In the genomic region with DNA sequence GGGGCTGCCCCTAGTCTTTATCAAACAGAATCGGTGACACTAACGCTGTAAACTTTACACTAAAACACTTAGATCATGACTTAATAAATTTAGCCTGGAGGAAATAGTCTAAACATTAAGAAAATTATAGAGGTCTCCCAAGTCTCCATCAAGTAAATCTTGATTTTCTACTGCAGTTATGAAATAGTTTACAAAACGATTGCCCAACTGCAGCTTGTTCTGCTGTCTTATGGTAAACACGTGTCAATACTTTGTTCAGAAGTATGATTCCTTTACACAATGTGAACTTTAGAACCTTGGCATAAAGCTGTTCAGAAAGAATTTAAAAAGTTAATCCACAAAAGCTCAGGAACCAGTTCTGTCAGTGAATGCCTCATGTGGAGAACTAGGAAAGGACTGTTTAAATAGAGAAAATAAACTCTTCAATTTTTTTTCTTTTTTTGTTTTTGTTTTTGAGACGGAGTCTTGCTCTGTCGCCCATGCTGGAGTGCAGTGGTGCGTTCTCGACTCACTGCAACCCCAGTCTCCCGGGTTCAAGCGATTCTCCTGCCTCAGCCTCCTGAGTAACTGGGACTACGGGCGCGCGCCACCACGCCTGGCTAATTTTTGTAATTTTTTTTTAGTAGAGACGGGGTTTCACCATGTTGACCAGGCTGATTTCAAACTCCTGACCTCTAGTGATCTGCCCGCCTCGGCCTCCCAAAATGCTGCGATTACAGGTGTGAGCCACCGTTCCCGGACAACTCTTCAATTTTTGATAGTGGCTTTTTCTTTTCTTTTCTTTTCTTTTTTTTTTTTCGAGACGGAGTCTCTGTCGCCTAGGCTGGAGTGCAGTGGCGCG, we compare ENCODE assay signal across 8 cellular contexts. TPM values are rescaled to one million over a fixed set of nuclear protein-coding genes. Genes with fewer than 3 reads are reported as not detected.
DNase-seq lines count a peak whose midpoint lies in the region; ATAC-seq and TF ChIP-seq lines count a peak whose summit lies in the region.

No MANE protein-coding gene starts in this region.

- H4K20me1 ChIP-seq in hepatocyte (ENCODE audit: insufficient read depth, poor library complexity, severe bottlenecking), result peaks cover 15% of the 10 kb centered on the region

- no peaks in the 10 kb centered on the region for H3K9me3 ChIP-seq in hepatocyte (ENCODE audit: low read depth)

- H3K9me3 Mint-ChIP-seq in activated T-cell treated with anti-CD3 and anti-CD28 coated beads, Interleukin-2, amount 50 U/mL, for 72 hours, result no peaks in the 10 kb centered on the region
- no peaks in the 10 kb centered on the region for H3K9me3 Mint-ChIP-seq in activated CD4-positive, alpha-beta memory T cell treated with anti-CD3 and anti-CD28 coated beads, Interleukin-2, amount 10 ng/mL, durations not matched to agents 7 days and 5 days
- no peaks in the 10 kb centered on the region for H3K9me3 Mint-ChIP-seq in stimulated activated effector memory CD8-positive, alpha-beta T cell treated with anti-CD3 and anti-CD28 coated beads, Interleukin-12 subunit alpha, Interleukin-12 subunit beta, amount 100 ng/mL, for 72 hours

- H3K36me3 ChIP-seq in hepatocyte (replicated peaks; ENCODE audit: insufficient read depth, low read depth), result no peaks in the 10 kb centered on the region

- peaks cover 58% of the 10 kb centered on the region for H3K79me2 ChIP-seq in hepatocyte

- no peaks in the 10 kb centered on the region for H3K27me3 Mint-ChIP-seq in activated T-cell treated with anti-CD3 and anti-CD28 coated beads, Interleukin-2, amount 50 U/mL, for 72 hours (ENCODE audit: low read depth)
- H3K27me3 Mint-ChIP-seq in activated CD4-positive, alpha-beta memory T cell treated with anti-CD3 and anti-CD28 coated beads, Interleukin-2, amount 10 ng/mL, durations not matched to agents 7 days and 5 days, result no peaks in the 10 kb centered on the region

- TF ChIP-seq CTCF in hepatocyte (IDR thresholded peaks at IDR 0.05; ENCODE audit: poor library complexity), result no peak

- peak overlapping the region; percentile 99 for H3K27ac ChIP-seq in hepatocyte

- 74% methylated on average over 23 of the region's 26 CpGs for WGBS in hepatocyte (ENCODE audit: low lambda C conversion rate, missing lambda C conversion rate)

- ATAC-seq in activated T-cell treated with anti-CD3 and anti-CD28 coated beads, Interleukin-2, amount 50 U/mL, for 72 hours (replicated peaks in 1 of 2), result no peak
- no peak for ATAC-seq in stimulated activated effector memory CD8-positive, alpha-beta T cell treated with anti-CD3 and anti-CD28 coated beads, Interleukin-12 subunit alpha, Interleukin-12 subunit beta, amount 100 ng/mL, for 72 hours

- peak overlapping the region; percentile 97 for H3K27ac Mint-ChIP-seq in activated T-cell treated with anti-CD3 and anti-CD28 coated beads, Interleukin-2, amount 50 U/mL, for 72 hours
- H3K27ac Mint-ChIP-seq in activated CD4-positive, alpha-beta memory T cell treated with anti-CD3 and anti-CD28 coated beads, Interleukin-2, amount 10 ng/mL, durations not matched to agents 7 days and 5 days, result peak overlapping the region; percentile 94
- peak overlapping the region; percentile 86 for H3K27ac Mint-ChIP-seq in stimulated activated effector memory CD8-positive, alpha-beta T cell treated with anti-CD3 and anti-CD28 coated beads, Interleukin-12 subunit alpha, Interleukin-12 subunit beta, amount 100 ng/mL, for 72 hours

- peak overlapping the region; percentile 92 for H3K4me3 ChIP-seq in hepatocyte

- H3K36me3 Mint-ChIP-seq in activated T-cell treated with anti-CD3 and anti-CD28 coated beads, Interleukin-2, amount 50 U/mL, for 72 hours (ENCODE audit: insufficient read depth in 2 of 2), result peaks cover 5 to 10% of the 10 kb centered on the region in 2 donors
- peaks cover 16% of the 10 kb centered on the region for H3K36me3 Mint-ChIP-seq in activated CD4-positive, alpha-beta memory T cell treated with anti-CD3 and anti-CD28 coated beads, Interleukin-2, amount 10 ng/mL, durations not matched to agents 7 days and 5 days (ENCODE audit: low read depth)
- H3K36me3 Mint-ChIP-seq in stimulated activated effector memory CD8-positive, alpha-beta T cell treated with anti-CD3 and anti-CD28 coated beads, Interleukin-12 subunit alpha, Interleukin-12 subunit beta, amount 100 ng/mL, for 72 hours, result peaks cover 27% of the 10 kb centered on the region

- CTCF ChIA-PET in activated CD4-positive, alpha-beta memory T cell treated with anti-CD3 and anti-CD28 coated beads, Interleukin-2, amount 10 ng/mL, durations not matched to agents 7 days and 5 days (lab: Charles Lee), result interaction anchor here (0.8 to 0.9 kb wide), 2 partner anchors 8 to 21 kb away, joined by 3 to 4 read pairs; no protein-coding TSS in a partner anchor

- H3K4me1 ChIP-seq in hepatocyte (ENCODE audit: insufficient read depth), result peaks cover 36% of the 10 kb centered on the region

- no peak for DNase-seq in activated T-cell treated with anti-CD3 and anti-CD28 coated beads, Interleukin-2, amount 50 U/mL, for 72 hours
- DNase-seq in activated T-cell treated with anti-CD3 and anti-CD28 coated beads, Interleukin-2, amount 50 U/mL, for 1 hour, result no peak
- no peak for DNase-seq in activated CD4-positive, alpha-beta memory T cell treated with anti-CD3 and anti-CD28 coated beads, Interleukin-2, amount 10 ng/mL, durations not matched to agents 7 days and 5 days
- DNase-seq in hepatocyte (ENCODE audit: low spot score) (peak; percentile 64), ureter (ENCODE audit: low spot score) (no peak), SHP77 (lab: John Stamatoyannopoulos, UW) (no peak), epidermal melanocyte (ENCODE audit: insufficient read length, low spot score) (no peak)
- no peak for DNase-seq in stimulated activated effector memory CD8-positive, alpha-beta T cell treated with anti-CD3 and anti-CD28 coated beads, Interleukin-12 subunit alpha, Interleukin-12 subunit beta, amount 100 ng/mL, for 72 hours (ENCODE audit: low spot score in 2 of 2)

- no peaks in the 10 kb centered on the region for H3K27me3 ChIP-seq in hepatocyte

- H3K4me1 Mint-ChIP-seq in activated T-cell treated with anti-CD3 and anti-CD28 coated beads, Interleukin-2, amount 50 U/mL, for 72 hours (ENCODE audit: low read depth), result peaks cover 58% of the 10 kb centered on the region
- H3K4me1 Mint-ChIP-seq in activated CD4-positive, alpha-beta memory T cell treated with anti-CD3 and anti-CD28 coated beads, Interleukin-2, amount 10 ng/mL, durations not matched to agents 7 days and 5 days, result peaks cover 52% of the 10 kb centered on the region
- H3K4me1 Mint-ChIP-seq in stimulated activated effector memory CD8-positive, alpha-beta T cell treated with anti-CD3 and anti-CD28 coated beads, Interleukin-12 subunit alpha, Interleukin-12 subunit beta, amount 100 ng/mL, for 72 hours, result peaks cover 43% of the 10 kb centered on the region

- H3K9me2 ChIP-seq in hepatocyte (replicated peaks; ENCODE audit: insufficient read depth), result no peaks in the 10 kb centered on the region

- no peak overlapping the region for H2AFZ ChIP-seq in hepatocyte

- POLR2A ChIA-PET in activated CD4-positive, alpha-beta memory T cell treated with anti-CD3 and anti-CD28 coated beads, Interleukin-2, amount 10 ng/mL, durations not matched to agents 7 days and 5 days (lab: Charles Lee), result interaction anchor here (0.5 to 4.1 kb wide), 14 partner anchors 8 to 357 kb away, joined by 3 to 46 read pairs (median 5); partner anchors contain the start of genes DNAJC16, SPEN and ZBTB17

- H3K4me3 Mint-ChIP-seq in activated T-cell treated with anti-CD3 and anti-CD28 coated beads, Interleukin-2, amount 50 U/mL, for 72 hours, result peak overlapping the region; percentile 92
- H3K4me3 Mint-ChIP-seq in activated CD4-positive, alpha-beta memory T cell treated with anti-CD3 and anti-CD28 coated beads, Interleukin-2, amount 10 ng/mL, durations not matched to agents 7 days and 5 days, result peak overlapping the region; percentile 94
- peak overlapping the region; percentile 75 for H3K4me3 Mint-ChIP-seq in stimulated activated effector memory CD8-positive, alpha-beta T cell treated with anti-CD3 and anti-CD28 coated beads, Interleukin-12 subunit alpha, Interleukin-12 subunit beta, amount 100 ng/mL, for 72 hours

- peak overlapping the region; percentile 82 for H3K4me2 ChIP-seq in hepatocyte

RNA-seq across cellular contexts. Expression of gene DDI2, which starts 1.6 kb away (rescaled TPM):
- 10 to 100 TPM; 30.6 to 34.3 TPM for total RNA-seq in activated T-cell treated with anti-CD3 and anti-CD28 coated beads, Interleukin-2, amount 50 U/mL, for 72 hours
- 10 to 100 TPM; 30.5 to 32.7 TPM for total RNA-seq in activated CD4-positive, alpha-beta memory T cell treated with anti-CD3 and anti-CD28 coated beads, Interleukin-2, amount 10 ng/mL, durations not matched to agents 7 days and 5 days
- total RNA-seq in hepatocyte, result 27.4 and 40.1 TPM in 2 replicates
- polyA plus RNA-seq in hepatocyte, result 5.6 and 7.5 TPM in 2 replicates
- total RNA-seq in ureter, result 92.0 TPM

RNA-seq across cellular contexts. Expression of gene AGMAT, which starts 34.1 kb away (rescaled TPM):
- 1 to 10 TPM; 7.8 to 8.5 TPM for total RNA-seq in activated T-cell treated with anti-CD3 and anti-CD28 coated beads, Interleukin-2, amount 50 U/mL, for 72 hours
- 1 to 10 TPM; 7.9 to 8.4 TPM for total RNA-seq in activated CD4-positive, alpha-beta memory T cell treated with anti-CD3 and anti-CD28 coated beads, Interleukin-2, amount 10 ng/mL, durations not matched to agents 7 days and 5 days
- total RNA-seq in hepatocyte, result 42.9 and 49.9 TPM in 2 replicates
- polyA plus RNA-seq in hepatocyte, result 19.1 and 28.7 TPM in 2 replicates
- total RNA-seq in ureter, result 2.0 TPM
